ENCODE assay signal across 34 cellular contexts in the genomic region with DNA sequence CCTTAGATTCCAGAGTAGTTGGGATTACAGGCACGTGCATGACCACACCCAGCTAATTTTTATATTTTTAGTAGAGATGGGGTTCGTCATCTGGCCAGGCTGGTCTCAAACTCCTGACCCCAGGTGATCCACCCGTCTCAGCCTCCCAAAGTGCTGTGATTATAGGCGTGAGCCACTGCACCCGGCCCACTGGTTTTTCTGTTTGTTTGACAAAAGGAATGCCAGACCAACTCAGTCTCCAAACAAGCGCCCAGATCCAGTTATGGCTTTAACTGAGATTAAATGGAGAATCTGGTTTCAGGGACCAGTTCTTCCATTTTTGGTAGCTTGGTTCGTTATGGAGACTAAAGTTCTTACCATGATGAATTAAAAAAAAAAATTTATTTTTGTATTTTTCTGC. TPM values are rescaled to one million over a fixed set of nuclear protein-coding genes. Genes with fewer than 3 reads are reported as not detected.
DNase-seq lines count a peak whose midpoint lies in the region; ATAC-seq and TF ChIP-seq lines count a peak whose summit lies in the region.
"Had no signal": no experiment of that assay in that cellular context is flagged by ENCODE, and none has a peak within 500 bp of the region (broad histone marks: within the 10 kb centered on the region; RNA-seq: fewer than 3 reads in every experiment).

No MANE protein-coding gene starts in this region.

- peak overlapping the region; percentile 49 to 97 for H3K27ac Mint-ChIP-seq in T-cell
- H3K27ac Mint-ChIP-seq: activated CD4-positive, alpha-beta T cell treated with anti-CD3 and anti-CD28 coated beads, Interleukin-2, amount 10 ng/mL, durations not matched to agents 24 days and 14 days; stimulated activated naive CD8-positive, alpha-beta T cell treated with anti-CD3 and anti-CD28 coated beads, Interleukin-15, amount 100 ng/mL, for 72 hours had no signal

- CTCF ChIA-PET in T-cell (lab: Charles Lee) = no interaction called here

- H3K4me3 Mint-ChIP-seq in T-cell = no peak overlapping the region
- H3K4me3 Mint-ChIP-seq: activated CD4-positive, alpha-beta T cell treated with anti-CD3 and anti-CD28 coated beads, Interleukin-2, amount 10 ng/mL, durations not matched to agents 24 days and 14 days had no signal

- no peak for DNase-seq in heart right ventricle
- no peak for DNase-seq in Right ventricle myocardium inferior (ENCODE audit: missing footprints)
- DNase-seq in T-cell = no peak
- DNase-seq in islet precursor cell = peak; percentile 70
- no peak for DNase-seq in thoracic aorta (ENCODE audit: low spot score)
- DNase-seq in LoVo (ENCODE audit: low spot score) = no peak
- DNase-seq in SKM-1 (lab: John Stamatoyannopoulos, UW; ENCODE audit: unreplicated experiment) = no peak
- no peak for DNase-seq in NCI-H748 treated with DMSO at 0.1 percent for 48 hours (lab: John Stamatoyannopoulos, UW)
- DNase-seq: activated CD4-positive, alpha-beta T cell treated with anti-CD3 and anti-CD28 coated beads, Interleukin-2, amount 10 ng/mL, durations not matched to agents 24 days and 14 days; activated gamma-delta T cell treated with Interleukin-2 at 50 U/mL for 16 hours; activated T-cell treated with anti-CD3 and anti-CD28 coated beads, Interleukin-2, amount 50 U/mL, for 1 hour; adrenal gland; AML-193; body of pancreas; cerebellar nuclear complex; COR-L47; HCEC 1CT; Kasumi-1; left cardiac atrium; mesenchymal stem cell; NCI-H1436; NCI-H226; NCI-H774; posterior cingulate gyrus; right lobe of liver; SHP77 treated with DMSO at 0.1 percent for 48 hours; spleen; stimulated activated CD8-positive, alpha-beta memory T cell treated with anti-CD3 and anti-CD28 coated beads, Interleukin-4, amount 100 ng/mL, for 48 hours; stimulated activated naive CD8-positive, alpha-beta T cell treated with anti-CD3 and anti-CD28 coated beads, Interleukin-15, amount 100 ng/mL, for 72 hours; SW 1271; transverse colon; WERI-Rb-1 had no signal

- H3K4me1 ChIP-seq in heart right ventricle (peaks cover 14 to 72% (median 55%) of the 10 kb centered on the region in 9 donors), thoracic aorta (ENCODE audit: control insufficient read depth in 1 of 2, low read depth in 2 of 2) (peaks cover 38 to 54% of the 10 kb centered on the region in 2 donors)

- no peak for TF ChIP-seq CTCF in heart right ventricle (IDR thresholded peaks at IDR 0.05)
- TF ChIP-seq CTCF in thoracic aorta (IDR thresholded peaks at IDR 0.05) = no peak

- ATAC-seq in heart right ventricle (no peak), Right ventricle myocardium inferior (no peak), T-cell (replicated peaks in 1 of 4) (no peak), thoracic aorta (ENCODE audit: insufficient number of reproducible peaks, low FRiP score, low read depth) (no peak)
- ATAC-seq: body of pancreas; gastroesophageal sphincter; Panc1; stimulated activated naive CD8-positive, alpha-beta T cell treated with anti-CD3 and anti-CD28 coated beads, Interleukin-15, amount 100 ng/mL, for 72 hours had no signal

- H3K4me3 ChIP-seq in heart right ventricle (no peak overlapping the region), thoracic aorta (no peak overlapping the region)
- H3K4me3 ChIP-seq: adrenal gland, body of pancreas, gastroesophageal sphincter, right lobe of liver, spleen, transverse colon had no signal

- no peaks in the 10 kb centered on the region for H3K9me3 Mint-ChIP-seq in T-cell
- H3K9me3 Mint-ChIP-seq: activated CD4-positive, alpha-beta T cell treated with anti-CD3 and anti-CD28 coated beads, Interleukin-2, amount 10 ng/mL, durations not matched to agents 24 days and 14 days; stimulated activated naive CD8-positive, alpha-beta T cell treated with anti-CD3 and anti-CD28 coated beads, Interleukin-15, amount 100 ng/mL, for 72 hours had no signal

- intact Hi-C loops in heart right ventricle (cut with DNase I) (no loop called here), Right ventricle myocardium inferior (cut with DNase I) (no loop called here)

- peak overlapping the region in 7 of 10 donors; percentile 3 to 72 (median 28) for H3K27ac ChIP-seq in heart right ventricle
- H3K27ac ChIP-seq in thoracic aorta = peak overlapping the region; percentile 0 to 54
- H3K27ac ChIP-seq: body of pancreas, right lobe of liver, WERI-Rb-1 had no signal

- 77 to 80% methylated on average over 7 of the region's 7 CpGs for WGBS in heart right ventricle, 2 donors

- no peaks in the 10 kb centered on the region for H3K9me3 ChIP-seq in heart right ventricle
- H3K9me3 ChIP-seq in thoracic aorta = no peaks in the 10 kb centered on the region
- H3K9me3 ChIP-seq: adrenal gland, body of pancreas, gastroesophageal sphincter, right lobe of liver, spleen, transverse colon had no signal

- H3K27me3 ChIP-seq in heart right ventricle (no peaks in the 10 kb centered on the region), thoracic aorta (replicated peaks; ENCODE audit: insufficient read depth) (no peaks in the 10 kb centered on the region)
- H3K27me3 ChIP-seq: adrenal gland, body of pancreas, gastroesophageal sphincter, right lobe of liver, spleen, transverse colon had no signal

- no peaks in the 10 kb centered on the region for H3K27me3 Mint-ChIP-seq in T-cell
- H3K27me3 Mint-ChIP-seq: activated CD4-positive, alpha-beta T cell treated with anti-CD3 and anti-CD28 coated beads, Interleukin-2, amount 10 ng/mL, durations not matched to agents 24 days and 14 days; stimulated activated naive CD8-positive, alpha-beta T cell treated with anti-CD3 and anti-CD28 coated beads, Interleukin-15, amount 100 ng/mL, for 72 hours had no signal

- POLR2A ChIA-PET in T-cell (lab: Charles Lee) = no interaction called here

- peaks cover 20% of the 10 kb centered on the region for H3K36me3 Mint-ChIP-seq in T-cell

- H3K4me1 Mint-ChIP-seq in T-cell = peaks cover 82 to 85% (median 84%) of the 10 kb centered on the region in 3 donors

- H3K36me3 ChIP-seq in heart right ventricle (peaks cover 0 to 9% (median 0%) of the 10 kb centered on the region in 9 donors), thoracic aorta (no peaks in the 10 kb centered on the region)
- H3K36me3 ChIP-seq: adrenal gland, gastroesophageal sphincter, right lobe of liver, spleen, transverse colon, WERI-Rb-1 had no signal

RNA-seq across cellular contexts. Expression of a gene that starts 50.8 kb away (rescaled TPM):
- total RNA-seq in heart right ventricle (10 to 100 TPM; 25.1 to 34.9 (median 29.4) TPM), Right ventricle myocardium inferior (25.8 TPM), T-cell (100 to 1,000 TPM in 1 of 5 donors, 10 to 100 TPM in 4; 88.3 to 119 (median 89.1) TPM), thoracic aorta (10 to 100 TPM; 73.2 to 89.8 TPM)
- polyA plus RNA-seq in heart right ventricle = 10 to 100 TPM; 11.5 to 12.8 TPM
